16 cellular contexts compared by ENCODE assay signal in genomic region chr7:4699897-4700296, GRCh38. TPM values are rescaled to one million over a fixed set of nuclear protein-coding genes. Genes with fewer than 3 reads are reported as not detected.
DNase-seq lines count a peak whose midpoint lies in the region; ATAC-seq, FAIRE-seq and TF ChIP-seq lines count a peak whose summit lies in the region.
"Had no signal": no experiment of that assay in that cellular context is flagged by ENCODE, and none has a peak within 500 bp of the region (broad histone marks: within the 10 kb centered on the region; RNA-seq: fewer than 3 reads in every experiment).

No MANE protein-coding gene starts in this region.

- intact Hi-C loops in activated naive CD4-positive, alpha-beta T cell treated with anti-CD3 and anti-CD28 coated beads for 36 hours (cut with micrococcal nuclease), result loop anchor here (1.0 kb wide), 1 partner anchor 16 kb away; no protein-coding TSS in a partner anchor
- intact Hi-C loops in body of pancreas (cut with DNase I), result no loop called here
- intact Hi-C loops in breast epithelium (cut with DNase I; ENCODE audit: low total_unique reads), result loop anchor here (5.0 kb wide), 1 partner anchor 1622 kb away; no protein-coding TSS in a partner anchor

- H3K27ac ChIP-seq in body of pancreas (no peak overlapping the region), breast epithelium (no peak overlapping the region), small intestine (ENCODE audit: low read depth in 1 of 2, low read length in 1 of 2) (peak overlapping the region in 1 of 2 donors; percentile 14)
- H3K27ac ChIP-seq: A549, neutrophil had no signal

- H3K4me3 ChIP-seq in body of pancreas, result no peak overlapping the region
- H3K4me3 ChIP-seq in breast epithelium, result no peak overlapping the region
- H3K4me3 ChIP-seq in small intestine (ENCODE audit: low read depth in 1 of 2, low read length in 2 of 2), result peak overlapping the region in 1 of 2 donors; percentile 5
- H3K4me3 ChIP-seq: A549 had no signal

- H3K4me1 Mint-ChIP-seq in activated naive CD4-positive, alpha-beta T cell treated with anti-CD3 and anti-CD28 coated beads, Interleukin-2, amount 50 U/mL, for 24 hours, result peaks cover 72% of the 10 kb centered on the region
- H3K4me1 Mint-ChIP-seq in activated naive CD4-positive, alpha-beta T cell treated with anti-CD3 and anti-CD28 coated beads for 36 hours (ENCODE audit: low read depth), result peaks cover 55% of the 10 kb centered on the region
- H3K4me1 Mint-ChIP-seq in chondrocyte (ENCODE audit: low read depth) (peaks cover 60% of the 10 kb centered on the region), nephron progenitor cell (peaks cover 47% of the 10 kb centered on the region)

- H3K36me3 ChIP-seq in body of pancreas (replicated peaks in 1 of 2; ENCODE audit: insufficient read depth in 1 of 2, low read depth in 2 of 2), result no peaks in the 10 kb centered on the region
- no peaks in the 10 kb centered on the region for H3K36me3 ChIP-seq in breast epithelium
- H3K36me3 ChIP-seq in small intestine (ENCODE audit: control insufficient read depth in 2 of 2, insufficient read depth in 2 of 2, low read length in 2 of 2), result no peaks in the 10 kb centered on the region
- H3K36me3 ChIP-seq: neutrophil had no signal

- H3K4me1 ChIP-seq in body of pancreas (no peaks in the 10 kb centered on the region), breast epithelium (no peaks in the 10 kb centered on the region), small intestine (ENCODE audit: control insufficient read depth in 2 of 2, insufficient read depth in 1 of 2, low read depth in 1 of 2, low read length in 1 of 2) (no peaks in the 10 kb centered on the region)

- WGBS in body of pancreas, 2 donors, result 47 to 52% methylated on average over 9 of the region's 9 CpGs
- 70 to 76% (median 75%) methylated on average over 9 of the region's 9 CpGs for WGBS in small intestine, 3 donors

- ATAC-seq in HG03095 (IDR thresholded peaks at IDR 0.05; ENCODE audit: unreplicated experiment) (no peak), body of pancreas (no peak)
- ATAC-seq: stimulated activated memory B cell treated with anti-CD40 and anti-IgM and Interleukin-4, amounts not matched to agents 10 μg/mL and 1 μg/mL and 100 μg/mL, for 72 hours had no signal

- H3K9me3 ChIP-seq in body of pancreas (no peaks in the 10 kb centered on the region), breast epithelium (no peaks in the 10 kb centered on the region), small intestine (ENCODE audit: control insufficient read depth, low read depth) (no peaks in the 10 kb centered on the region)
- H3K9me3 ChIP-seq: A549, neutrophil had no signal

- H3K27ac Mint-ChIP-seq in activated naive CD4-positive, alpha-beta T cell treated with anti-CD3 and anti-CD28 coated beads, Interleukin-2, amount 50 U/mL, for 24 hours, result peak overlapping the region; percentile 12
- H3K27ac Mint-ChIP-seq in activated naive CD4-positive, alpha-beta T cell treated with anti-CD3 and anti-CD28 coated beads for 36 hours, result no peak overlapping the region
- H3K27ac Mint-ChIP-seq in chondrocyte (ENCODE audit: unreplicated experiment) (peak overlapping the region; percentile 57), nephron progenitor cell (peak overlapping the region; percentile 85)
- H3K27ac Mint-ChIP-seq: stimulated activated memory B cell treated with anti-CD40 and anti-IgM and Interleukin-4, amounts not matched to agents 10 μg/mL and 1 μg/mL and 100 μg/mL, for 72 hours had no signal

- no peaks in the 10 kb centered on the region for H3K27me3 ChIP-seq in body of pancreas
- H3K27me3 ChIP-seq in breast epithelium, result no peaks in the 10 kb centered on the region
- no peaks in the 10 kb centered on the region for H3K27me3 ChIP-seq in small intestine (ENCODE audit: control insufficient read depth in 2 of 2, insufficient read depth in 2 of 2, low read length in 2 of 2)
- H3K27me3 ChIP-seq: neutrophil had no signal

- H3K27me3 Mint-ChIP-seq in activated naive CD4-positive, alpha-beta T cell treated with anti-CD3 and anti-CD28 coated beads, Interleukin-2, amount 50 U/mL, for 24 hours, result no peaks in the 10 kb centered on the region
- H3K27me3 Mint-ChIP-seq in activated naive CD4-positive, alpha-beta T cell treated with anti-CD3 and anti-CD28 coated beads for 36 hours (ENCODE audit: low read depth), result no peaks in the 10 kb centered on the region
- no peaks in the 10 kb centered on the region for H3K27me3 Mint-ChIP-seq in chondrocyte (ENCODE audit: low read depth)
- H3K27me3 Mint-ChIP-seq in nephron progenitor cell (ENCODE audit: low read depth, poor library complexity), result peaks cover 4% of the 10 kb centered on the region
- H3K27me3 Mint-ChIP-seq: stimulated activated memory B cell treated with anti-CD40 and anti-IgM and Interleukin-4, amounts not matched to agents 10 μg/mL and 1 μg/mL and 100 μg/mL, for 72 hours had no signal

- no peak for TF ChIP-seq CTCF in chondrocyte (IDR thresholded peaks at IDR 0.05)
- TF ChIP-seq CTCF in nephron progenitor cell (IDR thresholded peaks at IDR 0.05), result no peak
- TF ChIP-seq CTCF in body of pancreas (IDR thresholded peaks at IDR 0.05), result no peak
- no peak for TF ChIP-seq CTCF in breast epithelium (IDR thresholded peaks at IDR 0.05)

- CTCF ChIA-PET in activated naive CD4-positive, alpha-beta T cell treated with anti-CD3 and anti-CD28 coated beads for 36 hours (lab: Charles Lee), result no interaction called here

- no peak overlapping the region for H3K4me3 Mint-ChIP-seq in activated naive CD4-positive, alpha-beta T cell treated with anti-CD3 and anti-CD28 coated beads, Interleukin-2, amount 50 U/mL, for 24 hours
- no peak overlapping the region for H3K4me3 Mint-ChIP-seq in activated naive CD4-positive, alpha-beta T cell treated with anti-CD3 and anti-CD28 coated beads for 36 hours
- H3K4me3 Mint-ChIP-seq in chondrocyte (ENCODE audit: unreplicated experiment), result no peak overlapping the region
- no peak overlapping the region for H3K4me3 Mint-ChIP-seq in nephron progenitor cell
- H3K4me3 Mint-ChIP-seq: stimulated activated memory B cell treated with anti-CD40 and anti-IgM and Interleukin-4, amounts not matched to agents 10 μg/mL and 1 μg/mL and 100 μg/mL, for 72 hours had no signal

- FAIRE-seq in small intestine (lab: Jason Lieb, UNC), result no peak
- FAIRE-seq: A549 had no signal

- no peaks in the 10 kb centered on the region for H3K9me3 Mint-ChIP-seq in activated naive CD4-positive, alpha-beta T cell treated with anti-CD3 and anti-CD28 coated beads, Interleukin-2, amount 50 U/mL, for 24 hours
- H3K9me3 Mint-ChIP-seq in activated naive CD4-positive, alpha-beta T cell treated with anti-CD3 and anti-CD28 coated beads for 36 hours, result no peaks in the 10 kb centered on the region
- H3K9me3 Mint-ChIP-seq in chondrocyte (ENCODE audit: low read depth), result no peaks in the 10 kb centered on the region
- H3K9me3 Mint-ChIP-seq in nephron progenitor cell, result no peaks in the 10 kb centered on the region
- H3K9me3 Mint-ChIP-seq: stimulated activated memory B cell treated with anti-CD40 and anti-IgM and Interleukin-4, amounts not matched to agents 10 μg/mL and 1 μg/mL and 100 μg/mL, for 72 hours had no signal

- DNase-seq in activated naive CD4-positive, alpha-beta T cell treated with anti-CD3 and anti-CD28 coated beads for 36 hours, result no peak
- DNase-seq in chondrocyte (ENCODE audit: low spot score) (no peak), nephron progenitor cell (no peak), body of pancreas (no peak), breast epithelium (ENCODE audit: low spot score in 2 of 2) (no peak), small intestine (no peak)
- DNase-seq: activated effector memory CD4-positive, alpha-beta T cell treated with anti-CD3 and anti-CD28 coated beads, Interleukin-2, amount 50 U/mL, for 16 hours; effector memory CD4-positive, alpha-beta T cell; NCI-H1417 treated with DMSO at 0.1 percent for 48 hours; NCI-H524; SW 1271 had no signal

- H3K36me3 Mint-ChIP-seq in activated naive CD4-positive, alpha-beta T cell treated with anti-CD3 and anti-CD28 coated beads, Interleukin-2, amount 50 U/mL, for 24 hours, result no peaks in the 10 kb centered on the region
- peaks cover 3% of the 10 kb centered on the region for H3K36me3 Mint-ChIP-seq in activated naive CD4-positive, alpha-beta T cell treated with anti-CD3 and anti-CD28 coated beads for 36 hours (ENCODE audit: low read depth)
- H3K36me3 Mint-ChIP-seq in chondrocyte (ENCODE audit: low read depth) (no peaks in the 10 kb centered on the region), nephron progenitor cell (ENCODE audit: low read depth) (peaks cover 6% of the 10 kb centered on the region)
- H3K36me3 Mint-ChIP-seq: stimulated activated memory B cell treated with anti-CD40 and anti-IgM and Interleukin-4, amounts not matched to agents 10 μg/mL and 1 μg/mL and 100 μg/mL, for 72 hours had no signal

- TF ChIP-seq POLR2A in body of pancreas (IDR thresholded peaks at IDR 0.05) (no peak), breast epithelium (IDR thresholded peaks at IDR 0.05) (no peak)

RNA-seq across cellular contexts. Expression of gene FOXK1, which starts 17.8 kb away (rescaled TPM):
- total RNA-seq in activated naive CD4-positive, alpha-beta T cell treated with anti-CD3 and anti-CD28 coated beads for 36 hours, result 10 to 100 TPM; 35.0 to 35.4 TPM
- total RNA-seq in chondrocyte (53.3 to 78.3 TPM (median 77.9 TPM) in 3 replicates), body of pancreas (10 to 100 TPM; 16.2 to 17.6 TPM), breast epithelium (10 to 100 TPM; 11.7 to 16.5 (median 15.7) TPM)
- polyA plus RNA-seq in small intestine, result 10 to 100 TPM in 1 of 3 donors, 1 to 10 TPM in 2; 1.4 to 10.5 (median 2.0) TPM
